20 cellular contexts compared by ENCODE assay signal in genomic region chr6:37126961-37127360, GRCh38. TPM values are rescaled to one million over a fixed set of nuclear protein-coding genes. Genes with fewer than 3 reads are reported as not detected.
A peak's percentile ranks its signal among the peaks of the same experiment; 100 is the strongest.
DNase-seq lines count a peak whose midpoint lies in the region; ATAC-seq, FAIRE-seq and TF ChIP-seq lines count a peak whose summit lies in the region.
"Had no signal": no experiment of that assay in that cellular context is flagged by ENCODE, and none has a peak within 500 bp of the region (broad histone marks: within the 10 kb centered on the region; RNA-seq: fewer than 3 reads in every experiment).

No MANE protein-coding gene starts in this region.

- no peaks in the 10 kb centered on the region for H3K9me3 ChIP-seq in left ventricle myocardium inferior (replicated peaks)
- H3K9me3 ChIP-seq in right cardiac atrium (ENCODE audit: control insufficient read depth, low read length) = no peaks in the 10 kb centered on the region
- no peaks in the 10 kb centered on the region for H3K9me3 ChIP-seq in keratinocyte (ENCODE audit: control insufficient read depth, low read depth, low read length)
- H3K9me3 ChIP-seq: heart left ventricle had no signal

- H3K36me3 Mint-ChIP-seq in brain (no peaks in the 10 kb centered on the region), type B pancreatic cell (no peaks in the 10 kb centered on the region)

- H3K27me3 Mint-ChIP-seq in brain (peaks cover 11% of the 10 kb centered on the region), type B pancreatic cell (no peaks in the 10 kb centered on the region)

- no peaks in the 10 kb centered on the region for H3K9me1 ChIP-seq in keratinocyte (ENCODE audit: control insufficient read depth, extremely low read depth, insufficient read depth, low read length)

- H3K27ac ChIP-seq in left ventricle myocardium inferior (replicated peaks) (peak overlapping the region; percentile 87), right cardiac atrium (ENCODE audit: low read length) (no peak overlapping the region), keratinocyte (ENCODE audit: control insufficient read depth, insufficient read depth, low read length) (peak overlapping the region; percentile 44)

- no peaks in the 10 kb centered on the region for H4K20me1 ChIP-seq in keratinocyte (ENCODE audit: control insufficient read depth, extremely low read depth, insufficient read depth, low read length)

- H3K4me1 ChIP-seq in left ventricle myocardium inferior = peaks cover 53% of the 10 kb centered on the region
- peaks cover 9% of the 10 kb centered on the region for H3K4me1 ChIP-seq in right cardiac atrium (ENCODE audit: control insufficient read depth, insufficient read depth, low read length)
- peaks cover 30% of the 10 kb centered on the region for H3K4me1 ChIP-seq in keratinocyte (ENCODE audit: control insufficient read depth, extremely low read depth, insufficient read depth, low read length)

- dilution Hi-C loops in keratinocyte (cut with MboI; ENCODE audit: extremely low pct_ligation_motif_present, low sequenced_read_pairs) = no loop called here

- H3K36me3 ChIP-seq in left ventricle myocardium inferior (no peaks in the 10 kb centered on the region), keratinocyte (ENCODE audit: control insufficient read depth in 2 of 2, extremely low read depth in 1 of 2, insufficient read depth in 2 of 2, low read length in 2 of 2) (no peaks in the 10 kb centered on the region)
- H3K36me3 ChIP-seq: heart left ventricle had no signal

- no peaks in the 10 kb centered on the region for H3K79me2 ChIP-seq in keratinocyte (ENCODE audit: control insufficient read depth, insufficient read depth, low read length)

- H3K4me2 ChIP-seq in keratinocyte (ENCODE audit: control insufficient read depth, extremely low read depth, insufficient read depth, low read depth, low read length) = peak overlapping the region; percentile 18

- H3K4me3 ChIP-seq in left ventricle myocardium inferior (no peak overlapping the region), right cardiac atrium (ENCODE audit: low read length) (no peak overlapping the region), keratinocyte (ENCODE audit: control insufficient read depth in 2 of 3, extremely low read depth in 1 of 3, insufficient read depth in 2 of 3, low read depth in 1 of 3, low read length in 3 of 3) (no peak overlapping the region)
- H3K4me3 ChIP-seq: heart left ventricle had no signal

- FAIRE-seq in keratinocyte (lab: Jason Lieb, UNC) = no peak
- FAIRE-seq: colon, endometrium had no signal

- H2AFZ ChIP-seq in keratinocyte (ENCODE audit: control insufficient read depth, low read length) = peak overlapping the region; percentile 34

- H3K9ac ChIP-seq in keratinocyte (ENCODE audit: control insufficient read depth, extremely low read depth, insufficient read depth, low read length) = no peak overlapping the region

- no peak for ATAC-seq in right cardiac atrium
- no peak for ATAC-seq in GM18873 (IDR thresholded peaks at IDR 0.05; ENCODE audit: low FRiP score, unreplicated experiment)
- ATAC-seq: activated T-cell treated with anti-CD3 and anti-CD28 coated beads, Interleukin-2, amount 50 U/mL, for 4 hours; Right ventricle myocardium inferior had no signal

- 73% methylated on average over 1 of the region's 1 CpG for WGBS in right cardiac atrium

- peaks cover 0 to 3% (median 0%) of the 10 kb centered on the region in 5 experiments for H3K9me3 Mint-ChIP-seq in brain
- H3K9me3 Mint-ChIP-seq in type B pancreatic cell = peaks cover 4% of the 10 kb centered on the region
- H3K9me3 Mint-ChIP-seq: activated naive CD4-positive, alpha-beta T cell treated with anti-CD3 and anti-CD28 coated beads for 36 hours; activated T-cell treated with anti-CD3 and anti-CD28 coated beads, Interleukin-2, amount 50 U/mL, for 4 hours had no signal

- DNase-seq in left ventricle myocardium inferior = no peak
- no peak for DNase-seq in right cardiac atrium
- no peak for DNase-seq in keratinocyte (ENCODE audit: low read depth, low spot score)
- DNase-seq in type B pancreatic cell (ENCODE audit: extremely low spot score, unreplicated experiment) = no peak
- no peak for DNase-seq in cerebellar nuclear complex (lab: John Stamatoyannopoulos, UW)
- no peak for DNase-seq in RPMI8226
- DNase-seq: activated naive CD4-positive, alpha-beta T cell treated with anti-CD3 and anti-CD28 coated beads for 36 hours; activated T-cell treated with anti-CD3 and anti-CD28 coated beads, Interleukin-2, amount 50 U/mL, for 4 hours; aorta; C1 segment of cervical spinal cord; GF-D8; heart left ventricle; MV-4-11; NCI-H1930; NCI-H446 had no signal

- peaks cover 60% of the 10 kb centered on the region for H3K4me1 Mint-ChIP-seq in brain
- H3K4me1 Mint-ChIP-seq in type B pancreatic cell (ENCODE audit: unreplicated experiment) = peaks cover 49% of the 10 kb centered on the region

- H3K27me3 ChIP-seq in left ventricle myocardium inferior (ENCODE audit: low read depth) = no peaks in the 10 kb centered on the region
- H3K27me3 ChIP-seq in right cardiac atrium (ENCODE audit: control insufficient read depth, insufficient read depth) = no peaks in the 10 kb centered on the region
- no peaks in the 10 kb centered on the region for H3K27me3 ChIP-seq in keratinocyte (ENCODE audit: control insufficient read depth, extremely low read depth, insufficient read depth, low read length)
- H3K27me3 ChIP-seq: heart left ventricle had no signal

- intact Hi-C loops in left ventricle myocardium inferior (cut with micrococcal nuclease) = no loop called here
- intact Hi-C loops in right cardiac atrium (cut with DNase I) = loop anchor here in 1 of 4 donors (5.0 kb wide), 1 partner anchor 45 kb away; the partner anchor contains the start of gene PIM1

- H3K27ac Mint-ChIP-seq in brain = peak overlapping the region in 3 of 5 experiments; percentile 17 to 84 (median 58)
- H3K27ac Mint-ChIP-seq in type B pancreatic cell = peak overlapping the region; percentile 97
- H3K27ac Mint-ChIP-seq: activated naive CD4-positive, alpha-beta T cell treated with anti-CD3 and anti-CD28 coated beads for 36 hours had no signal

- H3K4me3 Mint-ChIP-seq in brain (no peak overlapping the region), type B pancreatic cell (no peak overlapping the region)
- H3K4me3 Mint-ChIP-seq: activated naive CD4-positive, alpha-beta T cell treated with anti-CD3 and anti-CD28 coated beads for 36 hours; activated T-cell treated with anti-CD3 and anti-CD28 coated beads, Interleukin-2, amount 50 U/mL, for 4 hours had no signal

- no peak for TF ChIP-seq CTCF in left ventricle myocardium inferior (IDR thresholded peaks at IDR 0.05; ENCODE audit: borderline replicate concordance)
- TF ChIP-seq CTCF in brain (conservative IDR thresholded peaks at IDR 0.05) = no peak
- TF ChIP-seq CTCF in keratinocyte (optimal IDR thresholded peaks at IDR 0.05 in 1 of 3, IDR thresholded peaks at IDR 0.05 in 1 of 3, conservative IDR thresholded peaks at IDR 0.05 in 1 of 3; ENCODE audit: extremely low read depth in 1 of 3, insufficient read depth in 2 of 3, low read length in 3 of 3) = no peak
- TF ChIP-seq CTCF in type B pancreatic cell (conservative IDR thresholded peaks at IDR 0.05) = no peak

RNA-seq across cellular contexts. Expression of gene PIM1, which starts 43.0 kb away (rescaled TPM):
- 28.9 TPM for total RNA-seq in left ventricle myocardium inferior
- total RNA-seq in right cardiac atrium = 10 to 100 TPM; 22.5 to 72.5 (median 32.1) TPM
- polyA plus RNA-seq in right cardiac atrium = 44.2 TPM
- 102 TPM for polyA plus RNA-seq in brain (ENCODE audit: insufficient read depth, low read depth, low replicate concordance)
- polyA plus RNA-seq in keratinocyte = 7.1 to 14.3 TPM (median 10.2 TPM) in 3 replicates
- 21.0 TPM for polyA plus RNA-seq in keratinocyte (2011; ENCODE audit: low read depth)
- polyA plus RNA-seq in keratinocyte (2011; cell fraction: cytosol; rRNA removed) = 6.8 and 8.2 TPM in 2 replicates
- 19.0 and 19.2 TPM in 2 replicates for polyA plus RNA-seq in keratinocyte (2011; cell fraction: nucleus; rRNA removed)
- polyA plus RNA-seq in keratinocyte (2012; ENCODE audit: low replicate concordance) = 7.6 and 139 TPM in 2 replicates
- polyA minus RNA-seq in keratinocyte = 6.4 to 14.5 TPM (median 12.7 TPM) in 3 replicates
- 10.2 TPM for polyA minus RNA-seq in keratinocyte (2011; cell fraction: cytosol; rRNA and poly(A)+ RNA removed)
- polyA minus RNA-seq in keratinocyte (2011; cell fraction: nucleus; rRNA and poly(A)+ RNA removed) = 9.1 and 11.7 TPM in 2 replicates
- total RNA-seq in type B pancreatic cell (ENCODE audit: low replicate concordance) = 41.5 and 74.2 TPM in 2 replicates
